2 cellular contexts compared by ENCODE assay signal in the genomic region with DNA sequence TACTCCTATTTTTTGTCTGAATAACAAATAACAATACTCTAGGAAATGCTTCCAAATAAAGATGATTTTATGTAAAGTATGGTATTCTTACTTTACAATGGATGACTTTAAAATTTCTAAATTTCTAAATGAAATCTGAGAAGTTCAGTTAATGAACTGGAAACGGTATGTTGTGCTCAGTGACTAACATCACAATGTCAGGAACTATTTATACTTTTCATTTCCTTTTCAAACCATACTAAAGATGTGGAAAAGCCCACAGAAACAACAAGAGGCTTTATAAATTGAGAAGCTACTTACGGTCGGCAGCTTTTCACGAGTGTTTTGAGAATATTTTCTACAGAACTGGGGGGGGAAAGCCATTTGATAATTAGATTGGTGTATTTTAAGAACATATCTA.
TF ChIP-seq lines count a peak whose summit lies in the region.

No MANE protein-coding gene starts in this region.

TF ChIP-seq in SK-N-SH, 30 proteins besides CTCF, POLR2A, EP300 and RAD21:
- TF ChIP-seq FOSL2 (IDR thresholded peaks at IDR 0.05; ENCODE audit: borderline replicate concordance, low read depth) (no peak), NRF1 (IDR thresholded peaks at IDR 0.05; ENCODE audit: low read depth, low read length) (no peak), MXI1 (IDR thresholded peaks at IDR 0.05; ENCODE audit: low read depth, low read length) (no peak), RFX5 (IDR thresholded peaks at IDR 0.05; ENCODE audit: low read length) (no peak), RCOR1 (IDR thresholded peaks at IDR 0.05; ENCODE audit: low read length) (no peak), ZBTB33 (IDR thresholded peaks at IDR 0.05; ENCODE audit: borderline replicate concordance, low read depth) (no peak), SMC3 (IDR thresholded peaks at IDR 0.05; ENCODE audit: low read depth, low read length) (no peak), FOXJ3 (CRISPR knock-in tag; IDR thresholded peaks at IDR 0.05) (no peak)
- TF ChIP-seq, protein P1, sequence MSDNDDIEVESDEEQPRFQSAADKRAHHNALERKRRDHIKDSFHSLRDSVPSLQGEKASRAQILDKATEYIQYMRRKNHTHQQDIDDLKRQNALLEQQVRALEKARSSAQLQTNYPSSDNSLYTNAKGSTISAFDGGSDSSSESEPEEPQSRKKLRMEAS (IDR thresholded peaks at IDR 0.05; ENCODE audit: low read depth), result no peak

TF ChIP-seq in SK-N-SH treated with all-trans-retinoic acid at 6 μM for 48 hours, 23 proteins besides CTCF, POLR2A, EP300 and RAD21:
- no peak for TF ChIP-seq ZNF8 (CRISPR knock-in tag; IDR thresholded peaks at IDR 0.05)
- TF ChIP-seq TCF4 (CRISPR knock-in tag; IDR thresholded peaks at IDR 0.05; ENCODE audit: borderline replicate concordance), result no peak
- TF ChIP-seq CREB5 (CRISPR knock-in tag; IDR thresholded peaks at IDR 0.05; ENCODE audit: low read depth), result no peak
- TF ChIP-seq RARB (CRISPR knock-in tag; IDR thresholded peaks at IDR 0.05), result no peak
- no peak for TF ChIP-seq ZFP3 (CRISPR knock-in tag; IDR thresholded peaks at IDR 0.05)
- no peak for TF ChIP-seq TOX (CRISPR knock-in tag; IDR thresholded peaks at IDR 0.05; ENCODE audit: borderline replicate concordance)
- TF ChIP-seq ARNTL (CRISPR knock-in tag; IDR thresholded peaks at IDR 0.05; ENCODE audit: borderline replicate concordance, low read depth), result no peak
- TF ChIP-seq ZFP30 (CRISPR knock-in tag; IDR thresholded peaks at IDR 0.05), result no peak
